ENCODE assay signal across 9 cellular contexts in the genomic region with DNA sequence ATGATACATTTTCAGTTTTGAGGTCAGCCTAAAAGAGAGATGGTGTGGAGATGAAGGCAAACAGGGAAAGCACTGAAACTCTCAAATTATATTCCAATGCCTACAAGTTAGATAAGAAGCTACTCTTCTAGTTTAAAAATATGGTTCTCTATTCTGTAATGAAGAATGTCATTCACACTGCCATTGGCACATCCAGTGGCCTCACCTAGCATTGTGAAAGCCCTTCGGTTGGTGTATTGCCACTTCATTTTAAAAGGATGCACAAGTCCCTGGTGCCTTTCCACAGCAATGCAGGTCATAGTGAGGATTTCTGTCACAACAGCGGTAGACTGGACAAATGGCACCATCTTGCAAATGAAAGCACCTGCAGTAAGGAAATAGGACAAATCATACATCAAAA. TPM values are rescaled to one million over a fixed set of nuclear protein-coding genes. Genes with fewer than 3 reads are reported as not detected.
"Had no signal": no experiment of that assay in that cellular context is flagged by ENCODE, and none has a peak within 500 bp of the region (broad histone marks: within the 10 kb centered on the region; RNA-seq: fewer than 3 reads in every experiment).

No MANE protein-coding gene starts in this region.

- H3K4me1 ChIP-seq: HAP-1 had no signal

- H3K4me3 ChIP-seq: GM23248, GM23338, HAP-1 had no signal

- H3K9me3 ChIP-seq: HAP-1 had no signal

- H3K9ac ChIP-seq: GM23248 had no signal

- ATAC-seq: GM23338, HCT116 had no signal

- H3K4me2 ChIP-seq: GM23338 had no signal

- H3K27ac ChIP-seq: GM23248 had no signal

- DNase-seq: GM23248, GOT3, H7, H9, HCEC 1CT, HFFc6 had no signal

- H3K36me3 ChIP-seq: HAP-1 had no signal

- H2AFZ ChIP-seq: GM23248, GM23338 had no signal

RNA-seq across cellular contexts. Expression of a gene that starts 40.6 kb away (rescaled TPM):
- total RNA-seq: GM23248, HFFc6 had no signal
- polyA plus RNA-seq: GM23248 had no signal
